In the genomic region with DNA sequence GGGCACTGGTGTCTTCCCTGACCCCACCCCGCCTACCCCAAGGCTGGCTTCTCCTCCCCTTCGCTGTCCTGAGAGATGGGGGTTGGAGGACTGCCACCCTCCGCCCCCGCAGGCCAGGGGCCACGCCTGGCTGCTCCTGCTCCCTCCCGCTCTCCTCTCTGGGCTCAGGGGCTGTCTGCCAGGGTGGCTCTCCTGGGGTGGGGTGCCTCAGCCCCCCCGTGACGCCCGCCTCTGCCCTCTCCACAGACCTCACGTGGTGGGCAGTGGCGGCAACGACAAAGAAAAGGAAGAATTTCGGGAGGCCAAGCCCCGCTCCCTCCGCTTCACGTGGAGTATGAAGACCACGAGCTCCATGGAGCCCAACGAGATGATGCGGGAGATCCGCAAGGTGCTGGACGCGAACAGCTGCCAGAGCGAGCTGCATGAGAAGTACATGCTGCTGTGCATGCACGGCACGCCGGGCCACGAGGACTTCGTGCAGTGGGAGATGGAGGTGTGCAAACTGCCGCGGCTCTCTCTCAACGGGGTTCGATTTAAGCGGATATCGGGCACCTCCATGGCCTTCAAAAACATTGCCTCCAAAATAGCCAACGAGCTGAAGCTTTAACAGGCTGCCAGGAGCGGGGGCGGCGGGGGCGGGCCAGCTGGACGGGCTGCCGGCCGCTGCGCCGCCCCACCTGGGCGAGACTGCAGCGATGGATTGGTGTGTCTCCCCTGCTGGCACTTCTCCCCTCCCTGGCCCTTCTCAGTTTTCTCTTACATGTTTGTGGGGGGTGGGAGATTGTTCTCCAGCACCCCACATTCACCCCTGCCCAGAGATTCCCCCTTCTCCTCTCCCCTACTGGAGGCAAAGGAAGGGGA, we compare ENCODE assay signal across 1 cellular context.
TF ChIP-seq lines count a peak whose summit lies in the region.

No MANE protein-coding gene starts in this region.

TF ChIP-seq in K562, 482 proteins besides CTCF, POLR2A, EP300 and RAD21 (continued from another document):
- TF ChIP-seq HDAC6 (IDR thresholded peaks at IDR 0.05; ENCODE audit: low read depth, low read length) (no peak), TEAD2 (tag; IDR thresholded peaks at IDR 0.05) (no peak), EGR1 (conservative IDR thresholded peaks at IDR 0.05) (peak; percentile 60), GABPA (tag; conservative IDR thresholded peaks at IDR 0.05; ENCODE audit: low read depth) (no peak), HNRNPH1 (optimal IDR thresholded peaks at IDR 0.05; ENCODE audit: low read depth, low read length) (no peak), POLR2G (IDR thresholded peaks at IDR 0.05; ENCODE audit: low read depth, low read length) (peak; percentile 27; the same call in 1 of the 2 replicates), BCL6 (CRISPR knock-in tag; IDR thresholded peaks at IDR 0.05) (no peak), SMARCA4 (IDR thresholded peaks at IDR 0.05) (no peak), SRSF9 (IDR thresholded peaks at IDR 0.05; ENCODE audit: borderline replicate concordance, low read depth, low read length) (no peak)
- TF ChIP-seq, protein P1, sequence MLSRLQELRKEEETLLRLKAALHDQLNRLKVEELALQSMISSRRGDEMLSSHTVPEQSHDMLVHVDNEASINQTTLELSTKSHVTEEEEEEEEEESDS (CRISPR knock-in tag; IDR thresholded peaks at IDR 0.05) = no peak
- TF ChIP-seq, protein P2, sequence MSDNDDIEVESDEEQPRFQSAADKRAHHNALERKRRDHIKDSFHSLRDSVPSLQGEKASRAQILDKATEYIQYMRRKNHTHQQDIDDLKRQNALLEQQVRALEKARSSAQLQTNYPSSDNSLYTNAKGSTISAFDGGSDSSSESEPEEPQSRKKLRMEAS (CRISPR knock-in tag; IDR thresholded peaks at IDR 0.05) = no peak
- TF ChIP-seq, protein P3, sequence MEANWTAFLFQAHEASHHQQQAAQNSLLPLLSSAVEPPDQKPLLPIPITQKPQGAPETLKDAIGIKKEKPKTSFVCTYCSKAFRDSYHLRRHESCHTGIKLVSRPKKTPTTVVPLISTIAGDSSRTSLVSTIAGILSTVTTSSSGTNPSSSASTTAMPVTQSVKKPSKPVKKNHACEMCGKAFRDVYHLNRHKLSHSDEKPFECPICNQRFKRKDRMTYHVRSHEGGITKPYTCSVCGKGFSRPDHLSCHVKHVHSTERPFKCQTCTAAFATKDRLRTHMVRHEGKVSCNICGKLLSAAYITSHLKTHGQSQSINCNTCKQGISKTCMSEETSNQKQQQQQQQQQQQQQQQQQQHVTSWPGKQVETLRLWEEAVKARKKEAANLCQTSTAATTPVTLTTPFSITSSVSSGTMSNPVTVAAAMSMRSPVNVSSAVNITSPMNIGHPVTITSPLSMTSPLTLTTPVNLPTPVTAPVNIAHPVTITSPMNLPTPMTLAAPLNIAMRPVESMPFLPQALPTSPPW (CRISPR knock-in tag; IDR thresholded peaks at IDR 0.05) = 0 out of 2 replicates have a peak, but pooled peaks have one; percentile 22
- TF ChIP-seq, protein P4, sequence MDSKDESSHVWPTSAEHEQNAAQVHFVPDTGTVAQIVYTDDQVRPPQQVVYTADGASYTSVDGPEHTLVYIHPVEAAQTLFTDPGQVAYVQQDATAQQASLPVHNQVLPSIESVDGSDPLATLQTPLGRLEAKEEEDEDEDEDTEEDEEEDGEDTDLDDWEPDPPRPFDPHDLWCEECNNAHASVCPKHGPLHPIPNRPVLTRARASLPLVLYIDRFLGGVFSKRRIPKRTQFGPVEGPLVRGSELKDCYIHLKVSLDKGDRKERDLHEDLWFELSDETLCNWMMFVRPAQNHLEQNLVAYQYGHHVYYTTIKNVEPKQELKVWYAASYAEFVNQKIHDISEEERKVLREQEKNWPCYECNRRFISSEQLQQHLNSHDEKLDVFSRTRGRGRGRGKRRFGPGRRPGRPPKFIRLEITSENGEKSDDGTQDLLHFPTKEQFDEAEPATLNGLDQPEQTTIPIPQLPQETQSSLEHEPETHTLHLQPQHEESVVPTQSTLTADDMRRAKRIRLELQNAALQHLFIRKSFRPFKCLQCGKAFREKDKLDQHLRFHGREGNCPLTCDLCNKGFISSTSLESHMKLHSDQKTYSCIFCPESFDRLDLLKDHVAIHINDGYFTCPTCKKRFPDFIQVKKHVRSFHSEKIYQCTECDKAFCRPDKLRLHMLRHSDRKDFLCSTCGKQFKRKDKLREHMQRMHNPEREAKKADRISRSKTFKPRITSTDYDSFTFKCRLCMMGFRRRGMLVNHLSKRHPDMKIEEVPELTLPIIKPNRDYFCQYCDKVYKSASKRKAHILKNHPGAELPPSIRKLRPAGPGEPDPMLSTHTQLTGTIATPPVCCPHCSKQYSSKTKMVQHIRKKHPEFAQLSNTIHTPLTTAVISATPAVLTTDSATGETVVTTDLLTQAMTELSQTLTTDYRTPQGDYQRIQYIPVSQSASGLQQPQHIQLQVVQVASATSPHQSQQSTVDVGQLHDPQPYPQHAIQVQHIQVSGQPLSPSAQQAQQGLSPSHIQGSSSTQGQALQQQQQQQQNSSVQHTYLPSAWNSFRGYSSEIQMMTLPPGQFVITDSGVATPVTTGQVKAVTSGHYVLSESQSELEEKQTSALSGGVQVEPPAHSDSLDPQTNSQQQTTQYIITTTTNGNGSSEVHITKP (IDR thresholded peaks at IDR 0.05; ENCODE audit: partially characterized antibody) = no peak
